11 cellular contexts compared by ENCODE assay signal in genomic region chr14:73749706-73750105, GRCh38. TPM values are rescaled to one million over a fixed set of nuclear protein-coding genes. Genes with fewer than 3 reads are reported as not detected.
A peak's percentile ranks its signal among the peaks of the same experiment; 100 is the strongest.
DNase-seq lines count a peak whose midpoint lies in the region; ATAC-seq, FAIRE-seq and TF ChIP-seq lines count a peak whose summit lies in the region.
"Had no signal": no experiment of that assay in that cellular context is flagged by ENCODE, and none has a peak within 500 bp of the region (broad histone marks: within the 10 kb centered on the region; RNA-seq: fewer than 3 reads in every experiment).

No MANE protein-coding gene starts in this region.

- TF ChIP-seq POLR2A in endothelial cell of umbilical vein (IDR thresholded peaks at IDR 0.05; ENCODE audit: low read depth, low read length), result no peak

- TF ChIP-seq CTCF in CD8-positive, alpha-beta T cell (IDR thresholded peaks at IDR 0.05), result no peak
- no peak for TF ChIP-seq CTCF in endothelial cell of umbilical vein (IDR thresholded peaks at IDR 0.05; ENCODE audit: extremely low read depth in 1 of 2, insufficient read depth in 1 of 2, low read depth in 1 of 2, low read length in 2 of 2)

- intact Hi-C loops in CD8-positive, alpha-beta T cell (cut with DNase I, micrococcal nuclease), result loop anchor here (2.0 to 5.0 kb wide), 2 partner anchors 21 to 38 kb away; no protein-coding TSS in a partner anchor
- intact Hi-C loops in endothelial cell of umbilical vein (cut with micrococcal nuclease), result loop anchor here (5.0 kb wide), 1 partner anchor 37 kb away; the partner anchor contains the start of gene PNMA1

- ATAC-seq in CD8-positive, alpha-beta T cell, result no peak
- no peak for ATAC-seq in T-cell (replicated peaks in 1 of 4)
- no peak for ATAC-seq in GM18867 (IDR thresholded peaks at IDR 0.05; ENCODE audit: unreplicated experiment)

- FAIRE-seq in endothelial cell of umbilical vein (lab: Jason Lieb, UNC), result no peak
- FAIRE-seq: endometrium had no signal

- peaks cover 91% of the 10 kb centered on the region for H3K79me2 ChIP-seq in endothelial cell of umbilical vein (ENCODE audit: control insufficient read depth, insufficient read depth, low read length)

- no peak for DNase-seq in CD8-positive, alpha-beta T cell
- peak in 1 of 34 experiments; percentile 30 for DNase-seq in T-cell
- DNase-seq in endothelial cell of umbilical vein (ENCODE audit: low read depth, low spot score), result no peak
- DNase-seq in NCI-H82 treated with DMSO at 0.1 percent for 48 hours (lab: John Stamatoyannopoulos, UW; ENCODE audit: unreplicated experiment), result no peak
- no peak for DNase-seq in activated CD4-positive, alpha-beta T cell treated with anti-CD3 and anti-CD28 coated beads for 1 hour
- DNase-seq in NCI-H146 treated with DMSO at 0.1 percent for 48 hours (lab: John Stamatoyannopoulos, UW; ENCODE audit: unreplicated experiment), result no peak
- DNase-seq: activated naive CD4-positive, alpha-beta T cell treated with anti-CD3 and anti-CD28 coated beads, Interleukin-2, amount 10 ng/mL, durations not matched to agents 7 days and 5 days; NCI-H2029 had no signal

- H3K9me3 ChIP-seq in CD8-positive, alpha-beta T cell (ENCODE audit: low read length), result no peaks in the 10 kb centered on the region
- H3K9me3 ChIP-seq in endothelial cell of umbilical vein (replicated peaks; ENCODE audit: control insufficient read depth, insufficient read depth, low read length), result no peaks in the 10 kb centered on the region

- no peaks in the 10 kb centered on the region for H3K27me3 ChIP-seq in CD8-positive, alpha-beta T cell (ENCODE audit: insufficient read depth, low read length)
- H3K27me3 ChIP-seq in endothelial cell of umbilical vein (ENCODE audit: control insufficient read depth in 2 of 2, insufficient read depth in 2 of 2, low read length in 2 of 2), result no peaks in the 10 kb centered on the region
- no peaks in the 10 kb centered on the region for H3K27me3 ChIP-seq in rectal smooth muscle tissue (ENCODE audit: control insufficient read depth, insufficient read depth, low read length)

- H3K27ac ChIP-seq in CD8-positive, alpha-beta T cell (ENCODE audit: low read depth, low read length), result no peak overlapping the region
- H3K27ac ChIP-seq in endothelial cell of umbilical vein (ENCODE audit: insufficient read depth, low read depth, low read length) (peak overlapping the region; percentile 10), rectal smooth muscle tissue (ENCODE audit: low read depth, low read length) (peak overlapping the region; percentile 86)

- H3K4me2 ChIP-seq in endothelial cell of umbilical vein (ENCODE audit: insufficient read depth, low read length), result no peak overlapping the region

- H3K27me3 Mint-ChIP-seq in CD8-positive, alpha-beta T cell (ENCODE audit: low read depth), result no peaks in the 10 kb centered on the region
- H3K27me3 Mint-ChIP-seq in T-cell, result no peaks in the 10 kb centered on the region
- H3K27me3 Mint-ChIP-seq: activated naive CD4-positive, alpha-beta T cell treated with anti-CD3 and anti-CD28 coated beads, Interleukin-2, amount 10 ng/mL, durations not matched to agents 7 days and 5 days had no signal

- BruUV-seq in endothelial cell of umbilical vein (replicated peaks; lab: Mats Ljungman, UMichigan), result no TSS peak

- H3K27ac Mint-ChIP-seq in CD8-positive, alpha-beta T cell, result peak overlapping the region; percentile 74
- peak overlapping the region; percentile 61 to 79 for H3K27ac Mint-ChIP-seq in T-cell

- no peak overlapping the region for H3K9ac ChIP-seq in endothelial cell of umbilical vein (replicated peaks; ENCODE audit: extremely low read depth, insufficient read depth, low read length)
- no peak overlapping the region for H3K9ac ChIP-seq in rectal smooth muscle tissue (ENCODE audit: low read length)

- H3K4me1 ChIP-seq in CD8-positive, alpha-beta T cell (ENCODE audit: insufficient read depth, low read length), result peaks cover 98% of the 10 kb centered on the region
- peaks cover 74% of the 10 kb centered on the region for H3K4me1 ChIP-seq in endothelial cell of umbilical vein (ENCODE audit: control insufficient read depth, extremely low read depth, insufficient read depth, low read length)
- peaks cover 82% of the 10 kb centered on the region for H3K4me1 ChIP-seq in rectal smooth muscle tissue (ENCODE audit: control insufficient read depth, insufficient read depth, low read length)

- CTCF ChIA-PET in CD8-positive, alpha-beta T cell (lab: Charles Lee), result interaction anchor here (0.5 to 10.8 kb wide), 8 partner anchors 8 to 80 kb away, joined by 3 to 146 read pairs (median 4); no protein-coding TSS in a partner anchor
- CTCF ChIA-PET in T-cell (lab: Charles Lee) (interaction anchor here (0.6 to 1.2 kb wide), 10 partner anchors 9 to 80 kb away, joined by 3 to 7 read pairs (median 4); a partner anchor contains a TSS), endothelial cell of umbilical vein (lab: Charles Lee) (interaction anchor here (1.0 to 2.4 kb wide), 5 partner anchors 8 to 76 kb away, joined by 3 to 16 read pairs (median 5); no protein-coding TSS in a partner anchor)

- H4K20me1 ChIP-seq in endothelial cell of umbilical vein (replicated peaks; ENCODE audit: control insufficient read depth, extremely low read depth, insufficient read depth, low read length), result no peaks in the 10 kb centered on the region

- H3K9me1 ChIP-seq in endothelial cell of umbilical vein (replicated peaks; ENCODE audit: control insufficient read depth, extremely low read depth, insufficient read depth, low read length), result no peaks in the 10 kb centered on the region

- no peak overlapping the region for H3K4me3 ChIP-seq in CD8-positive, alpha-beta T cell (ENCODE audit: low read depth, low read length)
- H3K4me3 ChIP-seq in endothelial cell of umbilical vein (replicated peaks in 1 of 3; ENCODE audit: insufficient read depth in 1 of 3, low read depth in 1 of 3, low read length in 3 of 3) (no peak overlapping the region), rectal smooth muscle tissue (ENCODE audit: low read length) (no peak overlapping the region)

- no peaks in the 10 kb centered on the region for H3K36me3 ChIP-seq in CD8-positive, alpha-beta T cell (ENCODE audit: insufficient read depth, low read length)
- no peaks in the 10 kb centered on the region for H3K36me3 ChIP-seq in endothelial cell of umbilical vein (ENCODE audit: control insufficient read depth in 2 of 2, extremely low read depth in 1 of 2, insufficient read depth in 2 of 2, low read length in 2 of 2)
- H3K36me3 ChIP-seq in rectal smooth muscle tissue (ENCODE audit: control insufficient read depth, insufficient read depth, low read length), result no peaks in the 10 kb centered on the region

- dilution Hi-C loops in endothelial cell of umbilical vein (cut with MboI; ENCODE audit: extremely low pct_ligation_motif_present, low sequenced_read_pairs), result no loop called here

- peaks cover 96% of the 10 kb centered on the region for H3K4me1 Mint-ChIP-seq in CD8-positive, alpha-beta T cell (ENCODE audit: low read depth)
- H3K4me1 Mint-ChIP-seq in T-cell, result peaks cover 98 to 99% (median 98%) of the 10 kb centered on the region in 3 donors

- POLR2A ChIA-PET in CD8-positive, alpha-beta T cell (lab: Charles Lee), result interaction anchor here (0.6 to 12.9 kb wide), 4 partner anchors 9 to 351 kb away, joined by 3 to 219 read pairs (median 15); a partner anchor contains a TSS
- POLR2A ChIA-PET in T-cell (lab: Charles Lee) (interaction anchor here (0.6 to 1.4 kb wide), 4 partner anchors 10 to 1128 kb away, joined by 3 to 9 read pairs (median 5); no protein-coding TSS in a partner anchor), endothelial cell of umbilical vein (lab: Charles Lee) (interaction anchor here (0.8 kb wide), 1 partner anchor 10 kb away, joined by 6 read pairs; a partner anchor contains a TSS)

- no peak overlapping the region for H2AFZ ChIP-seq in endothelial cell of umbilical vein (ENCODE audit: low read depth, low read length)

- H3K36me3 Mint-ChIP-seq in CD8-positive, alpha-beta T cell, result peaks cover 2% of the 10 kb centered on the region
- H3K36me3 Mint-ChIP-seq in T-cell, result peaks cover 3% of the 10 kb centered on the region

- peak overlapping the region; percentile 8 for H3K4me3 Mint-ChIP-seq in CD8-positive, alpha-beta T cell
- H3K4me3 Mint-ChIP-seq in T-cell, result peak overlapping the region in 1 of 3 donors; percentile 6

- no peaks in the 10 kb centered on the region for H3K9me3 Mint-ChIP-seq in CD8-positive, alpha-beta T cell
- H3K9me3 Mint-ChIP-seq in T-cell, result no peaks in the 10 kb centered on the region
- H3K9me3 Mint-ChIP-seq: activated naive CD4-positive, alpha-beta T cell treated with anti-CD3 and anti-CD28 coated beads, Interleukin-2, amount 10 ng/mL, durations not matched to agents 7 days and 5 days had no signal

TF ChIP-seq in endothelial cell of umbilical vein, 7 proteins besides CTCF, POLR2A, EP300 and RAD21:
- no peak for TF ChIP-seq FOS (IDR thresholded peaks at IDR 0.05; ENCODE audit: borderline replicate concordance, insufficient read depth, low read length)
- TF ChIP-seq GATA2 (IDR thresholded peaks at IDR 0.05; ENCODE audit: insufficient read depth, insufficient read length, low read depth, low read length), result no peak
- no peak for TF ChIP-seq JUN (IDR thresholded peaks at IDR 0.05; ENCODE audit: borderline replicate concordance, insufficient read depth, insufficient read length, low read depth)
- TF ChIP-seq MYC (IDR thresholded peaks at IDR 0.05; ENCODE audit: low read depth, low read length), result no peak
- TF ChIP-seq MAX (IDR thresholded peaks at IDR 0.05; ENCODE audit: insufficient read depth, insufficient read length), result no peak

RNA-seq across cellular contexts. Expression of gene PNMA1, which starts 35.5 kb away (rescaled TPM):
- total RNA-seq in CD8-positive, alpha-beta T cell, result 10 to 100 TPM; 39.4 to 39.8 TPM
- total RNA-seq in T-cell (10 to 100 TPM; 36.2 to 57.9 (median 53.4) TPM), endothelial cell of umbilical vein (82.4 and 82.6 TPM in 2 replicates)
- 25.8 and 29.8 TPM in 2 replicates for polyA plus RNA-seq in endothelial cell of umbilical vein
- 33.5 and 34.9 TPM in 2 replicates for polyA plus RNA-seq in endothelial cell of umbilical vein (2011; cell fraction: cytosol; rRNA removed)
- polyA plus RNA-seq in endothelial cell of umbilical vein (2011; cell fraction: nucleus; rRNA removed), result 21.7 and 25.2 TPM in 2 replicates
- polyA plus RNA-seq in endothelial cell of umbilical vein (2012), result 48.9 and 63.0 TPM in 2 replicates
- polyA minus RNA-seq in endothelial cell of umbilical vein, result 27.9 and 28.4 TPM in 2 replicates
- polyA minus RNA-seq in endothelial cell of umbilical vein (2011; cell fraction: cytosol; rRNA and poly(A)+ RNA removed), result 12.2 TPM
- 9.1 and 12.8 TPM in 2 replicates for polyA minus RNA-seq in endothelial cell of umbilical vein (2011; cell fraction: nucleus; rRNA and poly(A)+ RNA removed)
